ENCODE assay signal across 15 cellular contexts in genomic region chr5:154523704-154524103, GRCh38. TPM values are rescaled to one million over a fixed set of nuclear protein-coding genes. Genes with fewer than 3 reads are reported as not detected.
DNase-seq lines count a peak whose midpoint lies in the region; ATAC-seq, FAIRE-seq and TF ChIP-seq lines count a peak whose summit lies in the region.
"Had no signal": no experiment of that assay in that cellular context is flagged by ENCODE, and none has a peak within 500 bp of the region (broad histone marks: within the 10 kb centered on the region; RNA-seq: fewer than 3 reads in every experiment).

No MANE protein-coding gene starts in this region.

- peak; percentile 20 for DNase-seq in NCI-H146 (lab: John Stamatoyannopoulos, UW)
- no peak for DNase-seq in NCI-H146 treated with DMSO at 0.1 percent for 48 hours (lab: John Stamatoyannopoulos, UW; ENCODE audit: unreplicated experiment)
- DNase-seq in keratinocyte (ENCODE audit: low read depth, low spot score): no peak
- no peak for DNase-seq in vagina (ENCODE audit: extremely low spot score in 2 of 2)
- DNase-seq in NCI-H2196 treated with DMSO at 0.1 percent for 48 hours (lab: John Stamatoyannopoulos, UW; ENCODE audit: unreplicated experiment): no peak
- no peak for DNase-seq in NOMO-1 treated with DMSO at 0.1 percent for 48 hours (lab: John Stamatoyannopoulos, UW; ENCODE audit: unreplicated experiment)
- DNase-seq: NCI-H187, PC-3, T1000 had no signal

- peak overlapping the region in 3 of 5 experiments; percentile 58 to 88 (median 79) for H3K27ac Mint-ChIP-seq in brain

- FAIRE-seq in keratinocyte (lab: Jason Lieb, UNC): no peak
- FAIRE-seq: A204.1, HTR-8/SVneo had no signal

- H3K79me2 ChIP-seq in keratinocyte (ENCODE audit: control insufficient read depth, insufficient read depth, low read length): no peaks in the 10 kb centered on the region

- no peaks in the 10 kb centered on the region for H4K20me1 ChIP-seq in keratinocyte (ENCODE audit: control insufficient read depth, extremely low read depth, insufficient read depth, low read length)

- no peaks in the 10 kb centered on the region for H3K36me3 Mint-ChIP-seq in brain

- peaks cover 30% of the 10 kb centered on the region for H3K27me3 Mint-ChIP-seq in brain

- H3K36me3 ChIP-seq in keratinocyte (ENCODE audit: control insufficient read depth in 2 of 2, extremely low read depth in 1 of 2, insufficient read depth in 2 of 2, low read length in 2 of 2): no peaks in the 10 kb centered on the region
- no peaks in the 10 kb centered on the region for H3K36me3 ChIP-seq in vagina
- H3K36me3 ChIP-seq: prostate gland had no signal

- no peak overlapping the region for H3K27ac ChIP-seq in keratinocyte (ENCODE audit: control insufficient read depth, insufficient read depth, low read length)
- peak overlapping the region; percentile 69 for H3K27ac ChIP-seq in vagina
- H3K27ac ChIP-seq: prostate gland had no signal

- peaks cover 29% of the 10 kb centered on the region for H3K4me1 Mint-ChIP-seq in brain

- peak overlapping the region; percentile 12 for H3K4me2 ChIP-seq in keratinocyte (ENCODE audit: control insufficient read depth, extremely low read depth, insufficient read depth, low read depth, low read length)

- peaks cover 10% of the 10 kb centered on the region for H3K4me1 ChIP-seq in keratinocyte (ENCODE audit: control insufficient read depth, extremely low read depth, insufficient read depth, low read length)
- peaks cover 26% of the 10 kb centered on the region for H3K4me1 ChIP-seq in vagina
- H3K4me1 ChIP-seq: prostate gland had no signal

- no peak overlapping the region for H2AFZ ChIP-seq in keratinocyte (ENCODE audit: control insufficient read depth, low read length)

- dilution Hi-C loops in keratinocyte (cut with MboI; ENCODE audit: extremely low pct_ligation_motif_present, low sequenced_read_pairs): no loop called here

- no peak for ATAC-seq in GM21825 (IDR thresholded peaks at IDR 0.05; ENCODE audit: unreplicated experiment)
- ATAC-seq: PC-3 had no signal

- no peak overlapping the region for H3K4me3 Mint-ChIP-seq in brain

- H3K9me1 ChIP-seq in keratinocyte (ENCODE audit: control insufficient read depth, extremely low read depth, insufficient read depth, low read length): no peaks in the 10 kb centered on the region

- H3K4me3 ChIP-seq in keratinocyte (ENCODE audit: control insufficient read depth in 2 of 3, extremely low read depth in 1 of 3, insufficient read depth in 2 of 3, low read depth in 1 of 3, low read length in 3 of 3) (no peak overlapping the region), vagina (no peak overlapping the region)
- H3K4me3 ChIP-seq: prostate gland had no signal

- peaks cover 0 to 8% (median 3%) of the 10 kb centered on the region in 5 experiments for H3K9me3 Mint-ChIP-seq in brain

- H3K9me3 ChIP-seq in keratinocyte (ENCODE audit: control insufficient read depth, low read depth, low read length) (no peaks in the 10 kb centered on the region), vagina (no peaks in the 10 kb centered on the region)
- H3K9me3 ChIP-seq: prostate gland had no signal

- no peak overlapping the region for H3K9ac ChIP-seq in keratinocyte (ENCODE audit: control insufficient read depth, extremely low read depth, insufficient read depth, low read length)

- TF ChIP-seq CTCF in brain (conservative IDR thresholded peaks at IDR 0.05) (no peak), keratinocyte (optimal IDR thresholded peaks at IDR 0.05 in 1 of 3, IDR thresholded peaks at IDR 0.05 in 1 of 3, conservative IDR thresholded peaks at IDR 0.05 in 1 of 3; ENCODE audit: extremely low read depth in 1 of 3, insufficient read depth in 2 of 3, low read length in 3 of 3) (no peak), vagina (IDR thresholded peaks at IDR 0.05) (no peak)

- intact Hi-C loops in vagina (cut with DNase I): no loop called here

- H3K27me3 ChIP-seq in keratinocyte (ENCODE audit: control insufficient read depth, extremely low read depth, insufficient read depth, low read length) (no peaks in the 10 kb centered on the region), vagina (no peaks in the 10 kb centered on the region)

- no peak for TF ChIP-seq POLR2A in vagina (IDR thresholded peaks at IDR 0.05)

RNA-seq across cellular contexts. Expression of gene HAND1, which starts 45.7 kb away (rescaled TPM):
- polyA plus RNA-seq in brain (ENCODE audit: insufficient read depth, low read depth, low replicate concordance) (not detected), keratinocyte (not detected in 3 replicates)
- polyA plus RNA-seq in keratinocyte (2011; ENCODE audit: low read depth): not detected
- not detected in 2 replicates for polyA plus RNA-seq in keratinocyte (2011; cell fraction: cytosol; rRNA removed)
- not detected in 2 replicates for polyA plus RNA-seq in keratinocyte (2011; cell fraction: nucleus; rRNA removed)
- polyA plus RNA-seq in keratinocyte (2012; ENCODE audit: low replicate concordance): not detected in 2 replicates
- polyA minus RNA-seq in keratinocyte: not detected in 3 replicates
- polyA minus RNA-seq in keratinocyte (2011; cell fraction: cytosol; rRNA and poly(A)+ RNA removed): not detected
- polyA minus RNA-seq in keratinocyte (2011; cell fraction: nucleus; rRNA and poly(A)+ RNA removed): not detected in 2 replicates
- not detected for total RNA-seq in vagina
- total RNA-seq: PC-3, prostate gland had no signal
- polyA plus RNA-seq: adipose tissue had no signal
